Comparison of ENCODE assay signal across 3 cellular contexts in genomic region chr16:49454426-49455180, GRCh38.
TF ChIP-seq lines count a peak whose summit lies in the region.

No MANE protein-coding gene starts in this region.

TF ChIP-seq in GM23338, 12 proteins besides CTCF, POLR2A, EP300 and RAD21 (continues in another document):
- no peak for TF ChIP-seq NANOG (IDR thresholded peaks at IDR 0.05; ENCODE audit: borderline replicate concordance)
- no peak for TF ChIP-seq ETS1 (IDR thresholded peaks at IDR 0.05)
- no peak for TF ChIP-seq CREB1 (CRISPR knock-in tag; IDR thresholded peaks at IDR 0.05; ENCODE audit: low read depth)
- no peak for TF ChIP-seq JUNB (IDR thresholded peaks at IDR 0.05; ENCODE audit: unreplicated experiment)
- TF ChIP-seq, protein P1, sequence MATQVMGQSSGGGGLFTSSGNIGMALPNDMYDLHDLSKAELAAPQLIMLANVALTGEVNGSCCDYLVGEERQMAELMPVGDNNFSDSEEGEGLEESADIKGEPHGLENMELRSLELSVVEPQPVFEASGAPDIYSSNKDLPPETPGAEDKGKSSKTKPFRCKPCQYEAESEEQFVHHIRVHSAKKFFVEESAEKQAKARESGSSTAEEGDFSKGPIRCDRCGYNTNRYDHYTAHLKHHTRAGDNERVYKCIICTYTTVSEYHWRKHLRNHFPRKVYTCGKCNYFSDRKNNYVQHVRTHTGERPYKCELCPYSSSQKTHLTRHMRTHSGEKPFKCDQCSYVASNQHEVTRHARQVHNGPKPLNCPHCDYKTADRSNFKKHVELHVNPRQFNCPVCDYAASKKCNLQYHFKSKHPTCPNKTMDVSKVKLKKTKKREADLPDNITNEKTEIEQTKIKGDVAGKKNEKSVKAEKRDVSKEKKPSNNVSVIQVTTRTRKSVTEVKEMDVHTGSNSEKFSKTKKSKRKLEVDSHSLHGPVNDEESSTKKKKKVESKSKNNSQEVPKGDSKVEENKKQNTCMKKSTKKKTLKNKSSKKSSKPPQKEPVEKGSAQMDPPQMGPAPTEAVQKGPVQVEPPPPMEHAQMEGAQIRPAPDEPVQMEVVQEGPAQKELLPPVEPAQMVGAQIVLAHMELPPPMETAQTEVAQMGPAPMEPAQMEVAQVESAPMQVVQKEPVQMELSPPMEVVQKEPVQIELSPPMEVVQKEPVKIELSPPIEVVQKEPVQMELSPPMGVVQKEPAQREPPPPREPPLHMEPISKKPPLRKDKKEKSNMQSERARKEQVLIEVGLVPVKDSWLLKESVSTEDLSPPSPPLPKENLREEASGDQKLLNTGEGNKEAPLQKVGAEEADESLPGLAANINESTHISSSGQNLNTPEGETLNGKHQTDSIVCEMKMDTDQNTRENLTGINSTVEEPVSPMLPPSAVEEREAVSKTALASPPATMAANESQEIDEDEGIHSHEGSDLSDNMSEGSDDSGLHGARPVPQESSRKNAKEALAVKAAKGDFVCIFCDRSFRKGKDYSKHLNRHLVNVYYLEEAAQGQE (IDR thresholded peaks at IDR 0.05; ENCODE audit: unreplicated experiment): no peak
- TF ChIP-seq ZNF331 (CRISPR knock-in tag; IDR thresholded peaks at IDR 0.05; ENCODE audit: low read depth): no peak
- TF ChIP-seq EZH2phosphoT487 (IDR thresholded peaks at IDR 0.05; ENCODE audit: unreplicated experiment): no peak
- no peak for TF ChIP-seq STAT1 (IDR thresholded peaks at IDR 0.05; ENCODE audit: unreplicated experiment)
- no peak for TF ChIP-seq EZH2 (IDR thresholded peaks at IDR 0.05; ENCODE audit: low read depth, unreplicated experiment)
- TF ChIP-seq POLR2AphosphoS5 (IDR thresholded peaks at IDR 0.05; ENCODE audit: low read depth): no peak
- no peak for TF ChIP-seq ZNF114 (CRISPR knock-in tag; IDR thresholded peaks at IDR 0.05)

TF ChIP-seq in HCT116, 20 proteins besides CTCF, POLR2A, EP300 and RAD21:
- TF ChIP-seq ATF3 (IDR thresholded peaks at IDR 0.05): no peak
- TF ChIP-seq, protein P2, sequence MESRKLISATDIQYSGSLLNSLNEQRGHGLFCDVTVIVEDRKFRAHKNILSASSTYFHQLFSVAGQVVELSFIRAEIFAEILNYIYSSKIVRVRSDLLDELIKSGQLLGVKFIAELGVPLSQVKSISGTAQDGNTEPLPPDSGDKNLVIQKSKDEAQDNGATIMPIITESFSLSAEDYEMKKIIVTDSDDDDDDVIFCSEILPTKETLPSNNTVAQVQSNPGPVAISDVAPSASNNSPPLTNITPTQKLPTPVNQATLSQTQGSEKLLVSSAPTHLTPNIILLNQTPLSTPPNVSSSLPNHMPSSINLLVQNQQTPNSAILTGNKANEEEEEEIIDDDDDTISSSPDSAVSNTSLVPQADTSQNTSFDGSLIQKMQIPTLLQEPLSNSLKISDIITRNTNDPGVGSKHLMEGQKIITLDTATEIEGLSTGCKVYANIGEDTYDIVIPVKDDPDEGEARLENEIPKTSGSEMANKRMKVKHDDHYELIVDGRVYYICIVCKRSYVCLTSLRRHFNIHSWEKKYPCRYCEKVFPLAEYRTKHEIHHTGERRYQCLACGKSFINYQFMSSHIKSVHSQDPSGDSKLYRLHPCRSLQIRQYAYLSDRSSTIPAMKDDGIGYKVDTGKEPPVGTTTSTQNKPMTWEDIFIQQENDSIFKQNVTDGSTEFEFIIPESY (IDR thresholded peaks at IDR 0.05; ENCODE audit: extremely low read depth, insufficient replicate concordance, low read length): no peak
- TF ChIP-seq FOSL1 (IDR thresholded peaks at IDR 0.05; ENCODE audit: low read depth): no peak
- TF ChIP-seq POLR2AphosphoS5 (IDR thresholded peaks at IDR 0.05; ENCODE audit: low read depth, low read length): no peak
- TF ChIP-seq SIN3A (IDR thresholded peaks at IDR 0.05; ENCODE audit: low read depth): no peak
- TF ChIP-seq YY1 (IDR thresholded peaks at IDR 0.05; ENCODE audit: extremely low read depth, insufficient replicate concordance, low read depth, low read length): no peak
- TF ChIP-seq, protein P1 (IDR thresholded peaks at IDR 0.05; ENCODE audit: low read depth): no peak
- no peak for TF ChIP-seq TCF7L2 (IDR thresholded peaks at IDR 0.05; ENCODE audit: borderline replicate concordance, extremely low read depth, insufficient read depth, insufficient read length)
- no peak for TF ChIP-seq SP1 (IDR thresholded peaks at IDR 0.05; ENCODE audit: low read depth)
- no peak for TF ChIP-seq EZH2 (IDR thresholded peaks at IDR 0.05)
- no peak for TF ChIP-seq CEBPB (IDR thresholded peaks at IDR 0.05; ENCODE audit: low read depth)
- TF ChIP-seq CBX3 (IDR thresholded peaks at IDR 0.05; ENCODE audit: low read depth): no peak
- TF ChIP-seq JUND (IDR thresholded peaks at IDR 0.05): no peak
- TF ChIP-seq EZH2phosphoT487 (IDR thresholded peaks at IDR 0.05; ENCODE audit: borderline replicate concordance): no peak
TF ChIP-seq in HCT116: peak in this region for 0.

TF ChIP-seq in H1, 55 proteins besides CTCF, POLR2A, EP300 and RAD21:
- no peak for TF ChIP-seq FOSL1 (IDR thresholded peaks at IDR 0.05; ENCODE audit: insufficient read depth, low read depth, low read length)
- no peak for TF ChIP-seq TEAD4 (IDR thresholded peaks at IDR 0.05; ENCODE audit: low read depth, low read length)
- no peak for TF ChIP-seq GABPA (IDR thresholded peaks at IDR 0.05; ENCODE audit: borderline replicate concordance, insufficient read depth, low read length)
- no peak for TF ChIP-seq USF2 (IDR thresholded peaks at IDR 0.05; ENCODE audit: low read length)
- TF ChIP-seq TAF7 (optimal IDR thresholded peaks at IDR 0.05; ENCODE audit: borderline replicate concordance, low read depth, low read length): no peak
- no peak for TF ChIP-seq JUN (IDR thresholded peaks at IDR 0.05; ENCODE audit: low read depth, low read length)
- TF ChIP-seq ATF3 (IDR thresholded peaks at IDR 0.05; ENCODE audit: insufficient read depth, low read depth, low read length): no peak
- TF ChIP-seq SP1 (IDR thresholded peaks at IDR 0.05; ENCODE audit: low read depth, low read length): no peak
- no peak for TF ChIP-seq HDAC2 (IDR thresholded peaks at IDR 0.05; ENCODE audit: borderline replicate concordance in 1 of 2, low read depth in 2 of 2, low read length in 2 of 2)
- TF ChIP-seq ATF2 (IDR thresholded peaks at IDR 0.05; ENCODE audit: low read length): no peak
- TF ChIP-seq JUND (IDR thresholded peaks at IDR 0.05; ENCODE audit: low read length): no peak
- no peak for TF ChIP-seq GTF2F1 (IDR thresholded peaks at IDR 0.05; ENCODE audit: borderline replicate concordance, low read depth, low read length)
- TF ChIP-seq ZNF274 (IDR thresholded peaks at IDR 0.05; ENCODE audit: borderline replicate concordance, extremely low read depth, low read length): no peak
- no peak for TF ChIP-seq POU5F1 (IDR thresholded peaks at IDR 0.05; ENCODE audit: low read depth, low read length)
- TF ChIP-seq, protein P3, sequence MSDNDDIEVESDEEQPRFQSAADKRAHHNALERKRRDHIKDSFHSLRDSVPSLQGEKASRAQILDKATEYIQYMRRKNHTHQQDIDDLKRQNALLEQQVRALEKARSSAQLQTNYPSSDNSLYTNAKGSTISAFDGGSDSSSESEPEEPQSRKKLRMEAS (IDR thresholded peaks at IDR 0.05): no peak
- no peak for TF ChIP-seq BACH1 (IDR thresholded peaks at IDR 0.05; ENCODE audit: low read length)
- no peak for TF ChIP-seq SIN3A (conservative IDR thresholded peaks at IDR 0.05 in 1 of 2, IDR thresholded peaks at IDR 0.05 in 1 of 2; ENCODE audit: low read depth in 1 of 2, low read length in 2 of 2)
